In the genomic region with DNA sequence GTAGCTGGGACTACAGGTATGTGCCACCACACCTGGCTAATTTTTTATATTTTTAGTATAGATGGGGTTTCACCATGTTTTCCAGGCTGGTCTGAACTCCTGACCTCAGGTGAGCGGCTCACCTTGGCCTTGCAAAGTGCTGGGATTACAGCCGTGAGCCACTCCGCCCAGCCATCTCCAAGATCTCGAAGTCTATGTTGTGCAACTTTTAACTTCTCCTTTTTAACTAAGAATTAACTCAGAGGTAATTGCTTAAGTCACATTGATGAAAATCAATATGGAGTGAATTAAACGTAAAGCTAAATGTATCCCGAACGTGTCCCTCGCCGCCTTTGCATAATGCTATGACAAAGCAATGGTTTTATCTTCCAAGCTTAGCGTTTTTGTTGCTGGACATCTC, we compare ENCODE assay signal across 30 cellular contexts.
"Had no signal": no experiment of that assay in that cellular context is flagged by ENCODE, and none has a peak within 500 bp of the region (broad histone marks: within the 10 kb centered on the region; RNA-seq: fewer than 3 reads in every experiment).

No MANE protein-coding gene starts in this region.

- H3K27ac Mint-ChIP-seq: activated B cell treated with CpG ODN at 0.5 μM for 24 hours; activated CD4-positive, alpha-beta T cell treated with anti-CD3 and anti-CD28 coated beads, Interleukin-2, amount 10 ng/mL, durations not matched to agents 24 days and 14 days; activated naive CD4-positive, alpha-beta T cell treated with anti-CD3 and anti-CD28 coated beads, Interleukin-2, amount 50 U/mL, for 72 hours; activated naive CD8-positive, alpha-beta T cell treated with anti-CD3 and anti-CD28 coated beads, Interleukin-2, amount 50 U/mL, for 24 hours; T-helper 17 cell had no signal

- H3K4me1 ChIP-seq: ascending aorta, body of pancreas, Peyer's patch had no signal

- H3K9me3 ChIP-seq: ascending aorta, body of pancreas, MG63, Peyer's patch, SJSA1 had no signal

- H3K27me3 ChIP-seq: ascending aorta, body of pancreas, MG63, Peyer's patch, SJSA1 had no signal

- H3K36me3 Mint-ChIP-seq: activated naive CD4-positive, alpha-beta T cell treated with anti-CD3 and anti-CD28 coated beads, Interleukin-2, amount 50 U/mL, for 72 hours had no signal

- H3K4me3 ChIP-seq: ascending aorta, body of pancreas, MG63, Peyer's patch, SJSA1 had no signal

- ATAC-seq: activated naive CD4-positive, alpha-beta T cell treated with anti-CD3 and anti-CD28 coated beads, Interleukin-2, amount 50 U/mL, for 72 hours; activated naive CD8-positive, alpha-beta T cell treated with anti-CD3 and anti-CD28 coated beads, Interleukin-2, amount 50 U/mL, for 24 hours; activated T-cell treated with anti-CD3 and anti-CD28 coated beads, Interleukin-2, amount 50 U/mL, for 4 hours; body of pancreas; SK-N-SH treated with all-trans-retinoic acid at 6 μM for 48 hours; T-helper 17 cell had no signal

- H3K9me3 Mint-ChIP-seq: activated B cell treated with CpG ODN at 0.5 μM for 24 hours; activated CD4-positive, alpha-beta T cell treated with anti-CD3 and anti-CD28 coated beads, Interleukin-2, amount 10 ng/mL, durations not matched to agents 24 days and 14 days; activated naive CD4-positive, alpha-beta T cell treated with anti-CD3 and anti-CD28 coated beads, Interleukin-2, amount 50 U/mL, for 72 hours; activated naive CD8-positive, alpha-beta T cell treated with anti-CD3 and anti-CD28 coated beads, Interleukin-2, amount 50 U/mL, for 24 hours; activated T-cell treated with anti-CD3 and anti-CD28 coated beads, Interleukin-2, amount 50 U/mL, for 4 hours; central memory CD8-positive, alpha-beta T cell had no signal

- H3K36me3 ChIP-seq: ascending aorta, MG63, Peyer's patch, SJSA1 had no signal

- DNase-seq: activated B cell treated with CpG ODN at 0.5 μM for 24 hours; activated CD4-positive, alpha-beta T cell treated with anti-CD3 and anti-CD28 coated beads for 1 hour; activated CD4-positive, alpha-beta T cell treated with anti-CD3 and anti-CD28 coated beads, Interleukin-2, amount 10 ng/mL, durations not matched to agents 24 days and 14 days; activated CD4-positive, alpha-beta T cell treated with anti-CD3 and anti-CD28 coated beads, Interleukin-2, amount 50 U/mL, for 48 hours; activated CD8-positive, alpha-beta memory T cell treated with anti-CD3 and anti-CD28 coated beads for 24 hours; activated effector memory CD4-positive, alpha-beta T cell treated with anti-CD3 and anti-CD28 coated beads, Interleukin-2, amount 50 U/mL, for 16 hours; activated naive CD4-positive, alpha-beta T cell treated with Interleukin-2 at 50 U/mL for 16 hours; activated naive CD8-positive, alpha-beta T cell treated with anti-CD3 and anti-CD28 coated beads, Interleukin-2, amount 50 U/mL, for 24 hours; activated T-cell treated with anti-CD3 and anti-CD28 coated beads, Interleukin-2, amount 50 U/mL, for 4 hours; amniotic stem cell; body of pancreas; MG63; NCI-H1092 treated with DMSO at 0.1 percent for 48 hours; NCI-H1417 treated with DMSO at 0.1 percent for 48 hours; NCI-H1694 treated with DMSO at 0.1 percent for 48 hours; NCI-H2029 treated with DMSO at 0.1 percent for 48 hours; NCI-H345; NCI-H510A; NCI-H526 treated with DMSO at 0.1 percent for 48 hours; NCI-H82; Peyer's patch; SHP77; T-helper 17 cell; T-helper 9 cell had no signal

- H3K4me1 Mint-ChIP-seq: activated B cell treated with CpG ODN at 0.5 μM for 24 hours; activated CD4-positive, alpha-beta T cell treated with anti-CD3 and anti-CD28 coated beads, Interleukin-2, amount 10 ng/mL, durations not matched to agents 24 days and 14 days; activated naive CD8-positive, alpha-beta T cell treated with anti-CD3 and anti-CD28 coated beads, Interleukin-2, amount 50 U/mL, for 24 hours; central memory CD8-positive, alpha-beta T cell; T-helper 17 cell had no signal

- H3K27me3 Mint-ChIP-seq: activated CD4-positive, alpha-beta T cell treated with anti-CD3 and anti-CD28 coated beads, Interleukin-2, amount 10 ng/mL, durations not matched to agents 24 days and 14 days had no signal

- H3K4me3 Mint-ChIP-seq: activated B cell treated with CpG ODN at 0.5 μM for 24 hours; activated CD4-positive, alpha-beta T cell treated with anti-CD3 and anti-CD28 coated beads, Interleukin-2, amount 10 ng/mL, durations not matched to agents 24 days and 14 days; activated naive CD8-positive, alpha-beta T cell treated with anti-CD3 and anti-CD28 coated beads, Interleukin-2, amount 50 U/mL, for 24 hours; activated T-cell treated with anti-CD3 and anti-CD28 coated beads, Interleukin-2, amount 50 U/mL, for 4 hours; central memory CD8-positive, alpha-beta T cell; T-helper 17 cell had no signal

- H3K27ac ChIP-seq: ascending aorta, body of pancreas, Peyer's patch, RWPE1, SJSA1 had no signal
